ENCODE assay signal across 11 cellular contexts in genomic region chr4:110207233-110207632, GRCh38.
"Had no signal": no experiment of that assay in that cellular context is flagged by ENCODE, and none has a peak within 500 bp of the region (broad histone marks: within the 10 kb centered on the region; RNA-seq: fewer than 3 reads in every experiment).

No MANE protein-coding gene starts in this region.

- H3K9me3 ChIP-seq: HAP-1 had no signal

- H3K9ac ChIP-seq: GM23248 had no signal

- H3K36me3 ChIP-seq: HAP-1 had no signal

- FAIRE-seq: H1, H54 had no signal

- H2AFZ ChIP-seq: GM23248, GM23338 had no signal

- ATAC-seq: GM23338, HCT116 had no signal

- H3K4me2 ChIP-seq: GM23338 had no signal

- H3K4me3 ChIP-seq: GM23248, GM23338, HAP-1 had no signal

- DNase-seq: GM23248, GOT3, H7, H9, HCEC 1CT, HFFc6 had no signal

- H3K27ac ChIP-seq: GM23248 had no signal
